Comparison of ENCODE assay signal across 1 cellular context in the genomic region with DNA sequence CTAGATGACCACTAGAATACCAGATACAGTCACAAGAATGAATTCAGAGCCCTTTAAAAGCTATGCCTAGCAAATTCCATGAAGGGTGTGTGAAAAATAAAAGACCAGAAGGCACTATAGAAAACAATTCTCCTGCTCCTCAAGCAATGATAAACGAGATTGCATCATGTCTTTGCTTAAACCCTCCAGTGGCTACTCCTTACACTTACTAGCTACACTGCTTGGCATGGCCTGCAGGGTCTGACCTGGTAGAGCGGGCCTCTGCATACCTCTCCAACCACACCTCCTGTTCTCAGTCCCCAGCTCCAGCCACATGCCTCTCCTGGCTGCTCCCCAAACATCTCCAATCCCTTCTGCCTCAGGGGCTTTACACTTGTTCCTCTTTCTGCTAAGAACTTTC.
TF ChIP-seq lines count a peak whose summit lies in the region.

No MANE protein-coding gene starts in this region.

TF ChIP-seq in GM12878, 131 proteins besides CTCF, POLR2A, EP300 and RAD21 (continued from another document):
- TF ChIP-seq, protein P1, sequence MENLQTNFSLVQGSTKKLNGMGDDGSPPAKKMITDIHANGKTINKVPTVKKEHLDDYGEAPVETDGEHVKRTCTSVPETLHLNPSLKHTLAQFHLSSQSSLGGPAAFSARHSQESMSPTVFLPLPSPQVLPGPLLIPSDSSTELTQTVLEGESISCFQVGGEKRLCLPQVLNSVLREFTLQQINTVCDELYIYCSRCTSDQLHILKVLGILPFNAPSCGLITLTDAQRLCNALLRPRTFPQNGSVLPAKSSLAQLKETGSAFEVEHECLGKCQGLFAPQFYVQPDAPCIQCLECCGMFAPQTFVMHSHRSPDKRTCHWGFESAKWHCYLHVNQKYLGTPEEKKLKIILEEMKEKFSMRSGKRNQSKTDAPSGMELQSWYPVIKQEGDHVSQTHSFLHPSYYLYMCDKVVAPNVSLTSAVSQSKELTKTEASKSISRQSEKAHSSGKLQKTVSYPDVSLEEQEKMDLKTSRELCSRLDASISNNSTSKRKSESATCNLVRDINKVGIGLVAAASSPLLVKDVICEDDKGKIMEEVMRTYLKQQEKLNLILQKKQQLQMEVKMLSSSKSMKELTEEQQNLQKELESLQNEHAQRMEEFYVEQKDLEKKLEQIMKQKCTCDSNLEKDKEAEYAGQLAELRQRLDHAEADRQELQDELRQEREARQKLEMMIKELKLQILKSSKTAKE (IDR thresholded peaks at IDR 0.05; ENCODE audit: low read depth, poor library complexity, severe bottlenecking): no peak
- TF ChIP-seq POU2F2 (IDR thresholded peaks at IDR 0.05; ENCODE audit: borderline replicate concordance, low read depth, low read length) (no peak), MTA3 (IDR thresholded peaks at IDR 0.05; ENCODE audit: borderline replicate concordance, low read length) (no peak), SPI1 (IDR thresholded peaks at IDR 0.05; ENCODE audit: borderline replicate concordance, insufficient read depth, low read depth, low read length) (no peak), EZH2 (IDR thresholded peaks at IDR 0.05; ENCODE audit: borderline replicate concordance, control insufficient read depth, low read depth, low read length) (no peak), CHD4 (IDR thresholded peaks at IDR 0.05) (no peak), CBFB (IDR thresholded peaks at IDR 0.05; ENCODE audit: low read depth) (no peak), ASH2L (IDR thresholded peaks at IDR 0.05; ENCODE audit: borderline replicate concordance, low read depth) (no peak), NFYA (IDR thresholded peaks at IDR 0.05; ENCODE audit: borderline replicate concordance, low read depth, low read length) (no peak), MTA2 (IDR thresholded peaks at IDR 0.05; ENCODE audit: low read depth) (no peak), ZBED1 (IDR thresholded peaks at IDR 0.05; ENCODE audit: borderline replicate concordance) (no peak), SMC3 (IDR thresholded peaks at IDR 0.05; ENCODE audit: borderline replicate concordance, low read length) (no peak), TCF12 (IDR thresholded peaks at IDR 0.05; ENCODE audit: low read depth, low read length) (no peak), ETV6 (conservative IDR thresholded peaks at IDR 0.05 in 1 of 2, IDR thresholded peaks at IDR 0.05 in 1 of 2; ENCODE audit: borderline replicate concordance in 1 of 2, low read depth in 1 of 2) (no peak), ATF7 (IDR thresholded peaks at IDR 0.05; ENCODE audit: low read depth) (no peak)
- TF ChIP-seq, protein P2, sequence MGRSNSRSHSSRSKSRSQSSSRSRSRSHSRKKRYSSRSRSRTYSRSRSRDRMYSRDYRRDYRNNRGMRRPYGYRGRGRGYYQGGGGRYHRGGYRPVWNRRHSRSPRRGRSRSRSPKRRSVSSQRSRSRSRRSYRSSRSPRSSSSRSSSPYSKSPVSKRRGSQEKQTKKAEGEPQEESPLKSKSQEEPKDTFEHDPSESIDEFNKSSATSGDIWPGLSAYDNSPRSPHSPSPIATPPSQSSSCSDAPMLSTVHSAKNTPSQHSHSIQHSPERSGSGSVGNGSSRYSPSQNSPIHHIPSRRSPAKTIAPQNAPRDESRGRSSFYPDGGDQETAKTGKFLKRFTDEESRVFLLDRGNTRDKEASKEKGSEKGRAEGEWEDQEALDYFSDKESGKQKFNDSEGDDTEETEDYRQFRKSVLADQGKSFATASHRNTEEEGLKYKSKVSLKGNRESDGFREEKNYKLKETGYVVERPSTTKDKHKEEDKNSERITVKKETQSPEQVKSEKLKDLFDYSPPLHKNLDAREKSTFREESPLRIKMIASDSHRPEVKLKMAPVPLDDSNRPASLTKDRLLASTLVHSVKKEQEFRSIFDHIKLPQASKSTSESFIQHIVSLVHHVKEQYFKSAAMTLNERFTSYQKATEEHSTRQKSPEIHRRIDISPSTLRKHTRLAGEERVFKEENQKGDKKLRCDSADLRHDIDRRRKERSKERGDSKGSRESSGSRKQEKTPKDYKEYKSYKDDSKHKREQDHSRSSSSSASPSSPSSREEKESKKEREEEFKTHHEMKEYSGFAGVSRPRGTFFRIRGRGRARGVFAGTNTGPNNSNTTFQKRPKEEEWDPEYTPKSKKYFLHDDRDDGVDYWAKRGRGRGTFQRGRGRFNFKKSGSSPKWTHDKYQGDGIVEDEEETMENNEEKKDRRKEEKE (IDR thresholded peaks at IDR 0.05): no peak
- TF ChIP-seq, protein P3, sequence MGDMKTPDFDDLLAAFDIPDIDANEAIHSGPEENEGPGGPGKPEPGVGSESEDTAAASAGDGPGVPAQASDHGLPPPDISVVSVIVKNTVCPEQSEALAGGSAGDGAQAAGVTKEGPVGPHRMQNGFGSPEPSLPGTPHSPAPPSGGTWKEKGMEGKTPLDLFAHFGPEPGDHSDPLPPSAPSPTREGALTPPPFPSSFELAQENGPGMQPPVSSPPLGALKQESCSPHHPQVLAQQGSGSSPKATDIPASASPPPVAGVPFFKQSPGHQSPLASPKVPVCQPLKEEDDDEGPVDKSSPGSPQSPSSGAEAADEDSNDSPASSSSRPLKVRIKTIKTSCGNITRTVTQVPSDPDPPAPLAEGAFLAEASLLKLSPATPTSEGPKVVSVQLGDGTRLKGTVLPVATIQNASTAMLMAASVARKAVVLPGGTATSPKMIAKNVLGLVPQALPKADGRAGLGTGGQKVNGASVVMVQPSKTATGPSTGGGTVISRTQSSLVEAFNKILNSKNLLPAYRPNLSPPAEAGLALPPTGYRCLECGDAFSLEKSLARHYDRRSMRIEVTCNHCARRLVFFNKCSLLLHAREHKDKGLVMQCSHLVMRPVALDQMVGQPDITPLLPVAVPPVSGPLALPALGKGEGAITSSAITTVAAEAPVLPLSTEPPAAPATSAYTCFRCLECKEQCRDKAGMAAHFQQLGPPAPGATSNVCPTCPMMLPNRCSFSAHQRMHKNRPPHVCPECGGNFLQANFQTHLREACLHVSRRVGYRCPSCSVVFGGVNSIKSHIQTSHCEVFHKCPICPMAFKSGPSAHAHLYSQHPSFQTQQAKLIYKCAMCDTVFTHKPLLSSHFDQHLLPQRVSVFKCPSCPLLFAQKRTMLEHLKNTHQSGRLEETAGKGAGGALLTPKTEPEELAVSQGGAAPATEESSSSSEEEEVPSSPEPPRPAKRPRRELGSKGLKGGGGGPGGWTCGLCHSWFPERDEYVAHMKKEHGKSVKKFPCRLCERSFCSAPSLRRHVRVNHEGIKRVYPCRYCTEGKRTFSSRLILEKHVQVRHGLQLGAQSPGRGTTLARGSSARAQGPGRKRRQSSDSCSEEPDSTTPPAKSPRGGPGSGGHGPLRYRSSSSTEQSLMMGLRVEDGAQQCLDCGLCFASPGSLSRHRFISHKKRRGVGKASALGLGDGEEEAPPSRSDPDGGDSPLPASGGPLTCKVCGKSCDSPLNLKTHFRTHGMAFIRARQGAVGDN (IDR thresholded peaks at IDR 0.05): no peak
- TF ChIP-seq, protein P4, sequence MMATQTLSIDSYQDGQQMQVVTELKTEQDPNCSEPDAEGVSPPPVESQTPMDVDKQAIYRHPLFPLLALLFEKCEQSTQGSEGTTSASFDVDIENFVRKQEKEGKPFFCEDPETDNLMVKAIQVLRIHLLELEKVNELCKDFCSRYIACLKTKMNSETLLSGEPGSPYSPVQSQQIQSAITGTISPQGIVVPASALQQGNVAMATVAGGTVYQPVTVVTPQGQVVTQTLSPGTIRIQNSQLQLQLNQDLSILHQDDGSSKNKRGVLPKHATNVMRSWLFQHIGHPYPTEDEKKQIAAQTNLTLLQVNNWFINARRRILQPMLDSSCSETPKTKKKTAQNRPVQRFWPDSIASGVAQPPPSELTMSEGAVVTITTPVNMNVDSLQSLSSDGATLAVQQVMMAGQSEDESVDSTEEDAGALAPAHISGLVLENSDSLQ (IDR thresholded peaks at IDR 0.05): no peak
- TF ChIP-seq, protein P5, sequence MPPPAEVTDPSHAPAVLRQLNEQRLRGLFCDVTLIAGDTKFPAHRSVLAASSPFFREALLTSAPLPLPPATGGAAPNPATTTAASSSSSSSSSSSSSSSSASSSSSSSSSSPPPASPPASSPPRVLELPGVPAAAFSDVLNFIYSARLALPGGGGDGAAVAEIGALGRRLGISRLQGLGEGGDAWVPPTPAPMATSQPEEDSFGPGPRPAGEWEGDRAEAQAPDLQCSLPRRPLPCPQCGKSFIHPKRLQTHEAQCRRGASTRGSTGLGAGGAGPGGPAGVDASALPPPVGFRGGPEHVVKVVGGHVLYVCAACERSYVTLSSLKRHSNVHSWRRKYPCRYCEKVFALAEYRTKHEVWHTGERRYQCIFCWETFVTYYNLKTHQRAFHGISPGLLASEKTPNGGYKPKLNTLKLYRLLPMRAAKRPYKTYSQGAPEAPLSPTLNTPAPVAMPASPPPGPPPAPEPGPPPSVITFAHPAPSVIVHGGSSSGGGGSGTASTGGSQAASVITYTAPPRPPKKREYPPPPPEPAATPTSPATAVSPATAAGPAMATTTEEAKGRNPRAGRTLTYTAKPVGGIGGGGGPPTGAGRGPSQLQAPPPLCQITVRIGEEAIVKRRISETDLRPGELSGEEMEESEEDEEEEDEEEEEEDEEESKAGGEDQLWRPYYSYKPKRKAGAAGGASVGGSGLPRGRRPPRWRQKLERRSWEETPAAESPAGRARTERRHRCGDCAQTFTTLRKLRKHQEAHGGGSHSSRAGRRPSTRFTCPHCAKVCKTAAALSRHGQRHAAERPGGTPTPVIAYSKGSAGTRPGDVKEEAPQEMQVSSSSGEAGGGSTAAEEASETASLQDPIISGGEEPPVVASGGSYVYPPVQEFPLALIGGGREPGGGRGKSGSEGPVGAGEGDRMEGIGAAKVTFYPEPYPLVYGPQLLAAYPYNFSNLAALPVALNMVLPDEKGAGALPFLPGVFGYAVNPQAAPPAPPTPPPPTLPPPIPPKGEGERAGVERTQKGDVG (CRISPR knock-in tag; IDR thresholded peaks at IDR 0.05): no peak
